Comparison of ENCODE assay signal across 8 cellular contexts in the genomic region with DNA sequence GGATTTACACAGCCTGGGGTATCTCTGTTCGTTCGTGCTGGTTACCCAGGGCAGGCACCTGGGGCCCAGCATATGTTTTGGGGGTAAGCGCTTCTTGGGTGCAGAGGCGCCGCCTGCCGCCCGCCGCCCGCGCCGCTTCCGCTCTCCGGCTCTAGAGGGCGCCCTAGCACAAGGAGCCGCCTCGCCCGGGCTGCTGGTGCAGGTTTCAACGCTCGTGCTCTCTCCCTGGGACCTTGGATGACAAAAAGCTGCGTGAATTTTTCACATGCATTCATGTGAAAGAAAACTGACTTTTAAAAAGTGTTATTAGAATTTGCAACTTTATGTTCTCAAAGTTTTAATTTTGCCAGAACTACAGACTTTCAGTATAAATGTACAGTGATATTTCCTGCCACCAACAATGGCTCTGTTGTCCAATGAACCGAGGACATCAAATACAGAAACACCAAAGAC. TPM values are rescaled to one million over a fixed set of nuclear protein-coding genes. Genes with fewer than 3 reads are reported as not detected.
DNase-seq lines count a peak whose midpoint lies in the region; ATAC-seq and TF ChIP-seq lines count a peak whose summit lies in the region.

No MANE protein-coding gene starts in this region.

- in situ Hi-C loops in GM13977 (cut with MboI; ENCODE audit: low pct_unique_long_range_greater_than_20kb, low sequenced_read_pairs, unreplicated experiment) = no loop called here

- BruUV-seq in A673 (replicated peaks; lab: Mats Ljungman, UMichigan) = no TSS peak

- H3K27me3 ChIP-seq in A673 (replicated peaks; ENCODE audit: insufficient read depth, low read depth, low read length, poor library complexity) (no peaks in the 10 kb centered on the region), left lung (peaks cover 0 to 10% of the 10 kb centered on the region in 2 donors)

- intact Hi-C loops in A673 (cut with micrococcal nuclease; ENCODE audit: unreplicated experiment) (loop anchor here (1.0 to 10.0 kb wide), 4 partner anchors 107 to 499 kb away; partner anchors contain the start of genes MPC1 and RPS6KA2), left lung (cut with DNase I) (no loop called here)
- intact Hi-C loops in activated CD4-positive, alpha-beta T cell treated with anti-CD3 and anti-CD28 coated beads for 36 hours (cut with DNase I, micrococcal nuclease) = loop anchor here (1.0 to 5.0 kb wide), 4 partner anchors 37 to 125 kb away; partner anchors contain the start of gene MPC1 (in 1 of the 2)

- H3K27ac Mint-ChIP-seq in activated CD4-positive, alpha-beta T cell treated with anti-CD3 and anti-CD28 coated beads for 36 hours = no peak overlapping the region

- peak; percentile 99 for TF ChIP-seq CTCF in A673 (conservative IDR thresholded peaks at IDR 0.05; ENCODE audit: low read depth, low read length)
- peak; percentile 100 for TF ChIP-seq CTCF in GM13977 (IDR thresholded peaks at IDR 0.05; ENCODE audit: extremely low read depth, insufficient read depth, missing control alignments)
- TF ChIP-seq CTCF in left lung (IDR thresholded peaks at IDR 0.05) = peak; percentile 99

- no peaks in the 10 kb centered on the region for H3K36me3 Mint-ChIP-seq in activated CD4-positive, alpha-beta T cell treated with anti-CD3 and anti-CD28 coated beads for 36 hours (ENCODE audit: low read depth)

- CTCF ChIA-PET in A673 (lab: Charles Lee) = interaction anchor here (0.7 kb wide), 2 partner anchors 9 to 125 kb away, joined by 3 to 10 read pairs; no protein-coding TSS in a partner anchor
- CTCF ChIA-PET in activated CD4-positive, alpha-beta T cell treated with anti-CD3 and anti-CD28 coated beads for 36 hours (lab: Charles Lee) = interaction anchor here (0.6 to 2.2 kb wide), 7 partner anchors 18 to 129 kb away, joined by 3 to 10 read pairs (median 4); no protein-coding TSS in a partner anchor

- peaks cover 7% of the 10 kb centered on the region for H3K4me1 Mint-ChIP-seq in activated CD4-positive, alpha-beta T cell treated with anti-CD3 and anti-CD28 coated beads for 36 hours

- H3K36me3 ChIP-seq in A673 (ENCODE audit: insufficient read depth, low read length, poor library complexity, severe bottlenecking) (no peaks in the 10 kb centered on the region), left lung (no peaks in the 10 kb centered on the region)

- DNase-seq in A673 (ENCODE audit: low spot score) (peak; percentile 68), GM13977 (ENCODE audit: low spot score) (peak; percentile 85), NCI-H146 (lab: John Stamatoyannopoulos, UW) (peak; percentile 52), cerebellar cortex (ENCODE audit: low spot score) (peak; percentile 40), left lung (peak; percentile 73 to 97)
- peak; percentile 87 for DNase-seq in activated CD4-positive, alpha-beta T cell treated with anti-CD3 and anti-CD28 coated beads for 36 hours
- DNase-seq in stimulated activated CD4-positive, alpha-beta T cell treated with anti-CD3 and anti-CD28 coated beads, TNF-alpha, amount 100 ng/mL, for 4 hours (ENCODE audit: low read depth in 3 of 3) = peak; percentile 66 to 68 (median 67)

- H3K4me1 ChIP-seq in A673 (ENCODE audit: insufficient read depth, low read length, poor library complexity, severe bottlenecking) = no peaks in the 10 kb centered on the region
- peaks cover 0 to 7% of the 10 kb centered on the region in 2 donors for H3K4me1 ChIP-seq in left lung

- H3K27ac ChIP-seq in A673 (ENCODE audit: low read depth, low read length, poor library complexity, severe bottlenecking) (no peak overlapping the region), left lung (no peak overlapping the region)

- H3K9me3 Mint-ChIP-seq in activated CD4-positive, alpha-beta T cell treated with anti-CD3 and anti-CD28 coated beads for 36 hours (ENCODE audit: low read depth) = no peaks in the 10 kb centered on the region

- POLR2A ChIA-PET in A673 (lab: Charles Lee; ENCODE audit: low non-redundant PET) = no interaction called here
- POLR2A ChIA-PET in activated CD4-positive, alpha-beta T cell treated with anti-CD3 and anti-CD28 coated beads for 36 hours (lab: Charles Lee) = no interaction called here

- H3K4me3 Mint-ChIP-seq in activated CD4-positive, alpha-beta T cell treated with anti-CD3 and anti-CD28 coated beads for 36 hours = no peak overlapping the region

- H3K9me3 ChIP-seq in A673 (ENCODE audit: low read depth, low read length, poor library complexity, severe bottlenecking) = no peaks in the 10 kb centered on the region
- no peaks in the 10 kb centered on the region for H3K9me3 ChIP-seq in left lung

- ATAC-seq in HG02852 (IDR thresholded peaks at IDR 0.05; ENCODE audit: unreplicated experiment) (peak; percentile 68), left lung (peak; percentile 98)
- ATAC-seq in activated CD4-positive, alpha-beta T cell treated with anti-CD3 and anti-CD28 coated beads for 36 hours = peak; percentile 91

- peaks cover 4% of the 10 kb centered on the region for H3K27me3 Mint-ChIP-seq in activated CD4-positive, alpha-beta T cell treated with anti-CD3 and anti-CD28 coated beads for 36 hours

- H3K4me3 ChIP-seq in A673 (ENCODE audit: low read depth, low read length, poor library complexity, severe bottlenecking) (no peak overlapping the region), left lung (no peak overlapping the region)

RNA-seq across cellular contexts. Expression of gene PRR18, which starts 32.5 kb away (rescaled TPM):
- total RNA-seq in A673 (2021) = 0.17 and 0.50 TPM in 2 replicates
- total RNA-seq in activated CD4-positive, alpha-beta T cell treated with anti-CD3 and anti-CD28 coated beads for 36 hours = under 1 TPM in 1 of 2 experiments, not detected in 1; 0.11 TPM
- under 1 TPM; 0.09 to 0.94 TPM for total RNA-seq in left lung

Comparison
In these comparisons a context has a peak if more than half of its experiments do, and no peak if none do; other contexts are left out.
1. intact Hi-C loops: an anchor here in A673 (1.0 to 10.0 kb wide) and activated CD4-positive, alpha-beta T cell treated with anti-CD3 and anti-CD28 coated beads for 36 hours (1.0 to 5.0 kb wide); none called in left lung.